Comparison of ENCODE assay signal across 8 cellular contexts in genomic region chr10:133334495-133335237, GRCh38. TPM values are rescaled to one million over a fixed set of nuclear protein-coding genes. Genes with fewer than 3 reads are reported as not detected.
DNase-seq lines count a peak whose midpoint lies in the region; ATAC-seq and TF ChIP-seq lines count a peak whose summit lies in the region.

No MANE protein-coding gene starts in this region.

- H3K27ac ChIP-seq in naive thymus-derived CD4-positive, alpha-beta T cell (ENCODE audit: low read depth, low read length): peak overlapping the region; percentile 78

- H3K4me3 ChIP-seq in LNCaP clone FGC (ENCODE audit: low read depth, low read length): peak overlapping the region; percentile 18; the same call in 1 of the 2 replicates
- H3K4me3 ChIP-seq in naive thymus-derived CD4-positive, alpha-beta T cell (ENCODE audit: low read length): peak overlapping the region; percentile 65

- POLR2A ChIA-PET in naive thymus-derived CD4-positive, alpha-beta T cell (lab: Charles Lee): interaction anchor here (2.7 to 3.4 kb wide), 2 partner anchors 22 to 55 kb away, joined by 11 to 16 read pairs; no protein-coding TSS in a partner anchor

- peaks cover 16% of the 10 kb centered on the region for H3K4me1 Mint-ChIP-seq in dendritic cell treated with granulocyte-macrophage colony-stimulating factor and Interleukin-4, amounts not matched to agents 40 ng/mL and 50 ng/mL, for 4 days (ENCODE audit: low read depth)
- H3K4me1 Mint-ChIP-seq in naive thymus-derived CD4-positive, alpha-beta T cell: peaks cover 0 to 8% (median 4%) of the 10 kb centered on the region in 7 donors

- no peaks in the 10 kb centered on the region for H3K36me3 ChIP-seq in naive thymus-derived CD4-positive, alpha-beta T cell (ENCODE audit: control insufficient read depth in 2 of 3, insufficient read depth in 3 of 3, low read length in 3 of 3)

- H3K9me3 ChIP-seq in naive thymus-derived CD4-positive, alpha-beta T cell (ENCODE audit: control insufficient read depth in 2 of 3, low read length in 3 of 3): no peaks in the 10 kb centered on the region

- intact Hi-C loops in dendritic cell treated with granulocyte-macrophage colony-stimulating factor and Interleukin-4, amounts not matched to agents 40 ng/mL and 50 ng/mL, for 4 days (cut with micrococcal nuclease): no loop called here
- intact Hi-C loops in naive thymus-derived CD4-positive, alpha-beta T cell (cut with micrococcal nuclease): loop anchor here in 1 of 2 donors (1.0 kb wide), 4 partner anchors 25 to 56 kb away; partner anchors contain the start of gene ECHS1

- ATAC-seq in naive thymus-derived CD4-positive, alpha-beta T cell: peak; percentile 16
- no peak for ATAC-seq in GM18909 (IDR thresholded peaks at IDR 0.05; ENCODE audit: poor library complexity, unreplicated experiment)

- peak overlapping the region; percentile 58 for H3K4me3 Mint-ChIP-seq in dendritic cell treated with granulocyte-macrophage colony-stimulating factor and Interleukin-4, amounts not matched to agents 40 ng/mL and 50 ng/mL, for 4 days
- peak overlapping the region in 9 of 10 donors; percentile 62 to 88 (median 78) for H3K4me3 Mint-ChIP-seq in naive thymus-derived CD4-positive, alpha-beta T cell

- TF ChIP-seq CTCF in LNCaP clone FGC (IDR thresholded peaks at IDR 0.05; ENCODE audit: control insufficient read depth, extremely low read depth, insufficient read depth): no peak
- TF ChIP-seq CTCF in GM10266 (IDR thresholded peaks at IDR 0.05; ENCODE audit: control insufficient read depth, insufficient read depth, low read depth, missing control alignments): no peak

- H3K36me3 Mint-ChIP-seq in dendritic cell treated with granulocyte-macrophage colony-stimulating factor and Interleukin-4, amounts not matched to agents 40 ng/mL and 50 ng/mL, for 4 days (ENCODE audit: low read depth): no peaks in the 10 kb centered on the region
- no peaks in the 10 kb centered on the region for H3K36me3 Mint-ChIP-seq in naive thymus-derived CD4-positive, alpha-beta T cell

- no peaks in the 10 kb centered on the region for H3K9me3 Mint-ChIP-seq in dendritic cell treated with granulocyte-macrophage colony-stimulating factor and Interleukin-4, amounts not matched to agents 40 ng/mL and 50 ng/mL, for 4 days
- peaks cover 0 to 8% (median 0%) of the 10 kb centered on the region in 11 donors for H3K9me3 Mint-ChIP-seq in naive thymus-derived CD4-positive, alpha-beta T cell

- H3K27ac Mint-ChIP-seq in dendritic cell treated with granulocyte-macrophage colony-stimulating factor and Interleukin-4, amounts not matched to agents 40 ng/mL and 50 ng/mL, for 4 days: no peak overlapping the region
- peak overlapping the region; percentile 9 to 93 (median 84) for H3K27ac Mint-ChIP-seq in naive thymus-derived CD4-positive, alpha-beta T cell

- peaks cover 13 to 24% of the 10 kb centered on the region in 2 donors for H3K4me1 ChIP-seq in naive thymus-derived CD4-positive, alpha-beta T cell (ENCODE audit: control insufficient read depth in 2 of 2, insufficient read depth in 2 of 2, low read length in 2 of 2)

- DNase-seq in AG08396 (ENCODE audit: low spot score) (peak; percentile 71), LNCaP clone FGC (ENCODE audit: low read depth) (no peak), NCI-H2196 treated with DMSO at 0.1 percent for 48 hours (lab: John Stamatoyannopoulos, UW; ENCODE audit: unreplicated experiment) (no peak), GM10266 (ENCODE audit: extremely low spot score) (no peak), KG1 (lab: John Stamatoyannopoulos, UW) (no peak)
- peak in 1 of 9 donors; percentile 30 for DNase-seq in naive thymus-derived CD4-positive, alpha-beta T cell

- H3K27me3 ChIP-seq in naive thymus-derived CD4-positive, alpha-beta T cell (ENCODE audit: control insufficient read depth in 2 of 2, insufficient read depth in 2 of 2, low read length in 2 of 2): no peaks in the 10 kb centered on the region

- H3K27me3 Mint-ChIP-seq in dendritic cell treated with granulocyte-macrophage colony-stimulating factor and Interleukin-4, amounts not matched to agents 40 ng/mL and 50 ng/mL, for 4 days: peaks cover 50% of the 10 kb centered on the region
- peaks cover 0 to 48% (median 3%) of the 10 kb centered on the region in 5 donors for H3K27me3 Mint-ChIP-seq in naive thymus-derived CD4-positive, alpha-beta T cell

- CTCF ChIA-PET in naive thymus-derived CD4-positive, alpha-beta T cell (lab: Charles Lee): no interaction called here

RNA-seq across cellular contexts. Expression of gene CALY, which starts 2.0 kb away (rescaled TPM):
- 1 to 10 TPM in 4 of 5 experiments, not detected in 1; 1.5 to 5.1 (median 3.4) TPM for total RNA-seq in naive thymus-derived CD4-positive, alpha-beta T cell
- under 1 TPM; 0.33 to 0.91 TPM for polyA plus RNA-seq in naive thymus-derived CD4-positive, alpha-beta T cell

RNA-seq across cellular contexts. Expression of gene PRAP1, which starts 12.5 kb away (rescaled TPM):
- total RNA-seq in naive thymus-derived CD4-positive, alpha-beta T cell: not detected
- polyA plus RNA-seq in naive thymus-derived CD4-positive, alpha-beta T cell: not detected

RNA-seq across cellular contexts. Expression of gene FUOM, which starts 23.2 kb away (rescaled TPM):
- 10 to 100 TPM; 11.2 to 24.6 (median 16.9) TPM for total RNA-seq in naive thymus-derived CD4-positive, alpha-beta T cell
- 10 to 100 TPM; 21.9 to 22.9 TPM for polyA plus RNA-seq in naive thymus-derived CD4-positive, alpha-beta T cell

RNA-seq across cellular contexts. Expression of gene ZNF511, which starts 26.0 kb away (rescaled TPM):
- total RNA-seq in naive thymus-derived CD4-positive, alpha-beta T cell: 10 to 100 TPM; 29.6 to 49.8 (median 32.8) TPM
- 10 to 100 TPM; 78.9 to 88.1 TPM for polyA plus RNA-seq in naive thymus-derived CD4-positive, alpha-beta T cell

RNA-seq across cellular contexts. Expression of gene TUBGCP2, which starts 26.0 kb away (rescaled TPM):
- total RNA-seq in naive thymus-derived CD4-positive, alpha-beta T cell: 10 to 100 TPM; 67.7 to 97.0 (median 69.5) TPM
- polyA plus RNA-seq in naive thymus-derived CD4-positive, alpha-beta T cell: 10 to 100 TPM; 29.6 to 32.6 TPM
